ENCODE assay signal across 1 cellular context in the genomic region with DNA sequence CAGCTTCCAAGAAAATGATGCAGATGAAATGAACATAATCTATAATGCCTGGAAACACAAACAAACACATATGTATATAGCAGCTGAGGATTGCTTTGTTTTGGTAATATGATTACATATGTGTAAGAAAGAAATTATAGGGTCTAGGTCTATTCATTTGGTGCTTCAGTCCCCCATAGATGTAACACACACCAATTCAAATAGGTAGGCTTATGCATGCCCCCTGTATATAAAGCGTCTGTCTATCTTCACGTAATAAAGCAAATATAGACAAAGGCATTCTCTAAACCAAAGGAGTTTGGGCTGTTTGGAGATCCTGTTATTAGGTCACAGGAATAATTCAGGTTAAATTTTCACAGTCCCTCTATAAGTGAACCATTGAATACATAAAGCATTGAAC.
TF ChIP-seq lines count a peak whose summit lies in the region.

No MANE protein-coding gene starts in this region.

TF ChIP-seq in IMR-90, 13 proteins besides CTCF, POLR2A, EP300 and RAD21 (continued from another document):
- TF ChIP-seq FOS (IDR thresholded peaks at IDR 0.05; ENCODE audit: low read depth, low read length) = no peak
- no peak for TF ChIP-seq MAFK (IDR thresholded peaks at IDR 0.05; ENCODE audit: low read depth, low read length)
- TF ChIP-seq MXI1 (IDR thresholded peaks at IDR 0.05; ENCODE audit: borderline replicate concordance, low read depth, low read length) = no peak
- no peak for TF ChIP-seq USF2 (IDR thresholded peaks at IDR 0.05; ENCODE audit: low read depth, low read length)
TF ChIP-seq in IMR-90: peak in this region for 0.
